11 cellular contexts compared by ENCODE assay signal in the genomic region with DNA sequence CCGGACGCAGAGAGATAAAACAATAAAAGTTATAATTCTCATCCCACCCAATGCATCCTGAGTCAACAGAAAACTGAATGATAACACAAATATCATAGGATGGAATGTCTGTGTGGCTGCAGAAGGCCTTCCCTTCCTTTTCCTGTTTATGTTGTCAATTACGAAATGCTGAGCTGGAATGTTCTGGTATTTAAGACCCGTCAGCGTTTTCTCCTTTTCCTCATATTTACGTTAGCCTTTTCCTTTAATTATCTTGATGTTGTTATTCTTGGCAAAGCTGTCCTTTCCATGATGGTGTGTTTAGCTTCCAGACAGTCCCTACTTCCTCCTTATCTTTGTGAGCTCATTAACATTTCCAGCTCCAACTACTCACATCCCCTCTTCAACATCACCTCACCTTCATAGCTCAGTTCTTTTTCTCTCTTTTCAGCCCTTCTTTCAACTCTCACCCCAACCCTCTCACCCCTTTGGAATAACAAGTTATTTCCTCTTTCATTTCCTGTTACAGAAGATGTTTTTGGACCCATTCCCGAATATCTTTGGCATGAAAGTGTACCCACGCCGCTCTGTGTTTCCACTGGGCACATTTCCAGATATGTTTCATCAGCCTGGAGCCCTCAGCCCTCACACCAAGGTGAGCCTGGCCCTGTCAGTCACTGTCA.
DNase-seq lines count a peak whose midpoint lies in the region; ATAC-seq and TF ChIP-seq lines count a peak whose summit lies in the region.
"Had no signal": no experiment of that assay in that cellular context is flagged by ENCODE, and none has a peak within 500 bp of the region (broad histone marks: within the 10 kb centered on the region; RNA-seq: fewer than 3 reads in every experiment).

No MANE protein-coding gene starts in this region.

- ATAC-seq in esophagus mucosa = peak; percentile 63
- ATAC-seq in omental fat pad (ENCODE audit: low FRiP score) = peak; percentile 82
- ATAC-seq in GM21423 (IDR thresholded peaks at IDR 0.05; ENCODE audit: unreplicated experiment) = no peak
- ATAC-seq in GM18858 (IDR thresholded peaks at IDR 0.05; ENCODE audit: unreplicated experiment) = no peak
- ATAC-seq: T-helper 17 cell had no signal

- DNase-seq in H4 (ENCODE audit: low spot score) (peak; percentile 86), omental fat pad (ENCODE audit: low spot score) (no peak), SIG-M5 treated with dmso at 0.1 percent for 504 hours (lab: John Stamatoyannopoulos, UW; ENCODE audit: unreplicated experiment) (no peak), GM13977 (ENCODE audit: low spot score) (no peak)
- DNase-seq: activated gamma-delta T cell treated with Interleukin-2 at 50 U/mL for 16 hours, H9, T-helper 17 cell had no signal

- TF ChIP-seq CTCF in omental fat pad (IDR thresholded peaks at IDR 0.05) (no peak), GM13977 (IDR thresholded peaks at IDR 0.05; ENCODE audit: extremely low read depth, insufficient read depth, missing control alignments) (no peak)

- in situ Hi-C loops in GM13977 (cut with MboI; ENCODE audit: low pct_unique_long_range_greater_than_20kb, low sequenced_read_pairs, unreplicated experiment) = no loop called here

TF ChIP-seq in PFSK-1, 5 proteins besides CTCF, POLR2A, EP300 and RAD21:
- TF ChIP-seq POLR2AphosphoS5 (IDR thresholded peaks at IDR 0.05; ENCODE audit: low read depth, low read length) (no peak; the same call in 1 of the 2 replicates), TAF1 (IDR thresholded peaks at IDR 0.05; ENCODE audit: borderline replicate concordance, insufficient read depth, low read length) (no peak), FOXP2 (optimal IDR thresholded peaks at IDR 0.05; ENCODE audit: borderline replicate concordance, extremely low read depth, extremely low read length, insufficient read depth) (peak; percentile 79), SIN3A (IDR thresholded peaks at IDR 0.05; ENCODE audit: borderline replicate concordance, insufficient read depth, low read length) (0 out of 2 replicates have a peak, but pooled peaks have one; percentile 28)
- TF ChIP-seq, protein P1, sequence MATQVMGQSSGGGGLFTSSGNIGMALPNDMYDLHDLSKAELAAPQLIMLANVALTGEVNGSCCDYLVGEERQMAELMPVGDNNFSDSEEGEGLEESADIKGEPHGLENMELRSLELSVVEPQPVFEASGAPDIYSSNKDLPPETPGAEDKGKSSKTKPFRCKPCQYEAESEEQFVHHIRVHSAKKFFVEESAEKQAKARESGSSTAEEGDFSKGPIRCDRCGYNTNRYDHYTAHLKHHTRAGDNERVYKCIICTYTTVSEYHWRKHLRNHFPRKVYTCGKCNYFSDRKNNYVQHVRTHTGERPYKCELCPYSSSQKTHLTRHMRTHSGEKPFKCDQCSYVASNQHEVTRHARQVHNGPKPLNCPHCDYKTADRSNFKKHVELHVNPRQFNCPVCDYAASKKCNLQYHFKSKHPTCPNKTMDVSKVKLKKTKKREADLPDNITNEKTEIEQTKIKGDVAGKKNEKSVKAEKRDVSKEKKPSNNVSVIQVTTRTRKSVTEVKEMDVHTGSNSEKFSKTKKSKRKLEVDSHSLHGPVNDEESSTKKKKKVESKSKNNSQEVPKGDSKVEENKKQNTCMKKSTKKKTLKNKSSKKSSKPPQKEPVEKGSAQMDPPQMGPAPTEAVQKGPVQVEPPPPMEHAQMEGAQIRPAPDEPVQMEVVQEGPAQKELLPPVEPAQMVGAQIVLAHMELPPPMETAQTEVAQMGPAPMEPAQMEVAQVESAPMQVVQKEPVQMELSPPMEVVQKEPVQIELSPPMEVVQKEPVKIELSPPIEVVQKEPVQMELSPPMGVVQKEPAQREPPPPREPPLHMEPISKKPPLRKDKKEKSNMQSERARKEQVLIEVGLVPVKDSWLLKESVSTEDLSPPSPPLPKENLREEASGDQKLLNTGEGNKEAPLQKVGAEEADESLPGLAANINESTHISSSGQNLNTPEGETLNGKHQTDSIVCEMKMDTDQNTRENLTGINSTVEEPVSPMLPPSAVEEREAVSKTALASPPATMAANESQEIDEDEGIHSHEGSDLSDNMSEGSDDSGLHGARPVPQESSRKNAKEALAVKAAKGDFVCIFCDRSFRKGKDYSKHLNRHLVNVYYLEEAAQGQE (IDR thresholded peaks at IDR 0.05; ENCODE audit: insufficient read depth in 1 of 2, low read depth in 2 of 2, low read length in 2 of 2) = no peak

Comparison
In these comparisons a context has a peak if more than half of its experiments do, and no peak if none do; other contexts are left out.
1. ATAC-seq: peak in esophagus mucosa (single experiment) and omental fat pad (single experiment); none in GM21423 (single experiment) and GM18858 (single experiment).